Comparison of ENCODE assay signal across 22 cellular contexts in genomic region chr13:22143671-22144070, GRCh38.
"Had no signal": no experiment of that assay in that cellular context is flagged by ENCODE, and none has a peak within 500 bp of the region (broad histone marks: within the 10 kb centered on the region; RNA-seq: fewer than 3 reads in every experiment).

No MANE protein-coding gene starts in this region.

- H3K36me3 Mint-ChIP-seq: stimulated activated memory B cell treated with anti-CD40 and anti-IgM and Interleukin-4, amounts not matched to agents 10 μg/mL and 1 μg/mL and 100 μg/mL, for 72 hours had no signal

- H3K4me3 Mint-ChIP-seq: naive thymus-derived CD4-positive, alpha-beta T cell; nephron progenitor cell; stimulated activated memory B cell treated with anti-CD40 and anti-IgM and Interleukin-4, amounts not matched to agents 10 μg/mL and 1 μg/mL and 100 μg/mL, for 72 hours had no signal

- FAIRE-seq: frontal cortex had no signal

- H3K27me3 Mint-ChIP-seq: stimulated activated memory B cell treated with anti-CD40 and anti-IgM and Interleukin-4, amounts not matched to agents 10 μg/mL and 1 μg/mL and 100 μg/mL, for 72 hours had no signal

- H3K4me1 Mint-ChIP-seq: stimulated activated memory B cell treated with anti-CD40 and anti-IgM and Interleukin-4, amounts not matched to agents 10 μg/mL and 1 μg/mL and 100 μg/mL, for 72 hours had no signal

- H3K36me3 ChIP-seq: colonic mucosa, heart left ventricle, neutrophil, right lobe of liver, stomach, thoracic aorta, transverse colon had no signal

- DNase-seq: colonic mucosa; dermis blood vessel endothelial cell; erythroblast; heart left ventricle; hippocampal formation; left colon; left ventricle myocardium superior; naive thymus-derived CD4-positive, alpha-beta T cell; nephron progenitor cell; psoas muscle; retina; right lobe of liver; stimulated activated CD4-positive, alpha-beta T cell treated with anti-CD3 and anti-CD28 coated beads, Interleukin-4, amount 100 ng/mL, for 1 hour; stimulated activated CD8-positive, alpha-beta memory T cell treated with anti-CD3 and anti-CD28 coated beads, Interleukin-4, amount 100 ng/mL, for 48 hours; stomach; substantia nigra; transverse colon had no signal

- H3K27me3 ChIP-seq: colonic mucosa, heart left ventricle, neutrophil, right lobe of liver, stomach, transverse colon had no signal

- H3K4me3 ChIP-seq: colonic mucosa, heart left ventricle, lung, psoas muscle, right lobe of liver, stomach, thoracic aorta, transverse colon had no signal

- ATAC-seq: left colon; left ventricle myocardium superior; naive thymus-derived CD4-positive, alpha-beta T cell; psoas muscle; right lobe of liver; stimulated activated memory B cell treated with anti-CD40 and anti-IgM and Interleukin-4, amounts not matched to agents 10 μg/mL and 1 μg/mL and 100 μg/mL, for 72 hours had no signal

- H3K9me3 ChIP-seq: colonic mucosa, heart left ventricle, neutrophil, psoas muscle, stomach, thoracic aorta, transverse colon had no signal

- H3K4me1 ChIP-seq: colonic mucosa, psoas muscle, right lobe of liver, stomach, transverse colon had no signal

- H3K27ac Mint-ChIP-seq: nephron progenitor cell; stimulated activated memory B cell treated with anti-CD40 and anti-IgM and Interleukin-4, amounts not matched to agents 10 μg/mL and 1 μg/mL and 100 μg/mL, for 72 hours had no signal

- H3K27ac ChIP-seq: colonic mucosa, heart left ventricle, neutrophil, psoas muscle, right lobe of liver, stomach, thoracic aorta, transverse colon had no signal
